30 cellular contexts compared by ENCODE assay signal in genomic region chr21:17527711-17528110, GRCh38. TPM values are rescaled to one million over a fixed set of nuclear protein-coding genes. Genes with fewer than 3 reads are reported as not detected.
A peak's percentile ranks its signal among the peaks of the same experiment; 100 is the strongest.
DNase-seq lines count a peak whose midpoint lies in the region; ATAC-seq and TF ChIP-seq lines count a peak whose summit lies in the region.
"Had no signal": no experiment of that assay in that cellular context is flagged by ENCODE, and none has a peak within 500 bp of the region (broad histone marks: within the 10 kb centered on the region; RNA-seq: fewer than 3 reads in every experiment).

No MANE protein-coding gene starts in this region.

- H3K36me3 ChIP-seq in SJSA1: no peaks in the 10 kb centered on the region
- H3K36me3 ChIP-seq in endodermal cell (ENCODE audit: control insufficient read depth, insufficient read depth, low read length): peaks cover 6% of the 10 kb centered on the region
- peaks cover 7% of the 10 kb centered on the region for H3K36me3 ChIP-seq in neural cell (ENCODE audit: insufficient read depth, low read length)
- H3K36me3 ChIP-seq: ascending aorta, BE2C, heart left ventricle, neutrophil, tibial nerve had no signal

- H3K79me2 ChIP-seq in neural cell (replicated peaks; ENCODE audit: insufficient read depth, low read length): peaks cover 86% of the 10 kb centered on the region

- TF ChIP-seq RAD21 in neural cell (conservative IDR thresholded peaks at IDR 0.05): no peak

- no peak for TF ChIP-seq EP300 in neural cell (conservative IDR thresholded peaks at IDR 0.05; ENCODE audit: poor library complexity, severe bottlenecking)

- peak overlapping the region; percentile 17 for H3K4me3 Mint-ChIP-seq in Calu3 (ENCODE audit: low read depth, unreplicated experiment)
- H3K4me3 Mint-ChIP-seq in endodermal cell: no peak overlapping the region
- no peak overlapping the region for H3K4me3 Mint-ChIP-seq in activated T-cell treated with anti-CD3 and anti-CD28 coated beads, Interleukin-2, amount 50 U/mL, for 72 hours
- no peak overlapping the region for H3K4me3 Mint-ChIP-seq in stimulated activated memory B cell treated with anti-CD40 and anti-IgM and Interleukin-4, amounts not matched to agents 10 μg/mL and 1 μg/mL and 100 μg/mL, for 72 hours
- H3K4me3 Mint-ChIP-seq: activated CD4-positive, alpha-beta T cell treated with anti-CD3 and anti-CD28 coated beads for 36 hours; activated CD8-positive, alpha-beta T cell treated with anti-CD3 and anti-CD28 coated beads, Interleukin-2, amount 10 ng/mL, durations not matched to agents 7 days and 5 days; activated naive CD8-positive, alpha-beta T cell treated with anti-CD3 and anti-CD28 coated beads for 36 hours; memory B cell; stimulated activated naive CD8-positive, alpha-beta T cell treated with anti-CD3 and anti-CD28 coated beads, Interleukin-15, Interleukin-2, amounts not matched to agents 100 ng/mL and 50 ng/mL, for 24 hours had no signal

- no peak for TF ChIP-seq CTCF in Calu3 (IDR thresholded peaks at IDR 0.05; ENCODE audit: unreplicated experiment)
- TF ChIP-seq CTCF in endodermal cell (conservative IDR thresholded peaks at IDR 0.05): no peak
- no peak for TF ChIP-seq CTCF in neural cell (IDR thresholded peaks at IDR 0.05; ENCODE audit: poor library complexity, severe bottlenecking)

- no peak for ATAC-seq in activated T-cell treated with anti-CD3 and anti-CD28 coated beads, Interleukin-2, amount 50 U/mL, for 72 hours (replicated peaks in 1 of 2)
- no peak for ATAC-seq in stimulated activated memory B cell treated with anti-CD40 and anti-IgM and Interleukin-4, amounts not matched to agents 10 μg/mL and 1 μg/mL and 100 μg/mL, for 72 hours
- no peak for ATAC-seq in GM18868 (IDR thresholded peaks at IDR 0.05; ENCODE audit: unreplicated experiment)
- ATAC-seq: activated CD4-positive, alpha-beta T cell treated with anti-CD3 and anti-CD28 coated beads for 36 hours; activated CD8-positive, alpha-beta T cell treated with anti-CD3 and anti-CD28 coated beads, Interleukin-2, amount 10 ng/mL, durations not matched to agents 7 days and 5 days had no signal

- H3K9me3 Mint-ChIP-seq in Calu3 (ENCODE audit: low read depth, unreplicated experiment): no peaks in the 10 kb centered on the region
- H3K9me3 Mint-ChIP-seq in endodermal cell: no peaks in the 10 kb centered on the region
- no peaks in the 10 kb centered on the region for H3K9me3 Mint-ChIP-seq in activated T-cell treated with anti-CD3 and anti-CD28 coated beads, Interleukin-2, amount 50 U/mL, for 72 hours
- H3K9me3 Mint-ChIP-seq in stimulated activated memory B cell treated with anti-CD40 and anti-IgM and Interleukin-4, amounts not matched to agents 10 μg/mL and 1 μg/mL and 100 μg/mL, for 72 hours: no peaks in the 10 kb centered on the region
- H3K9me3 Mint-ChIP-seq: activated naive CD8-positive, alpha-beta T cell treated with anti-CD3 and anti-CD28 coated beads for 36 hours; memory B cell; stimulated activated naive CD8-positive, alpha-beta T cell treated with anti-CD3 and anti-CD28 coated beads, Interleukin-15, Interleukin-2, amounts not matched to agents 100 ng/mL and 50 ng/mL, for 24 hours had no signal

- H3F3A ChIP-seq in neural cell (ENCODE audit: insufficient read depth, low read length, poor library complexity, severe bottlenecking): no peaks in the 10 kb centered on the region

- no peak overlapping the region for H3K4me2 ChIP-seq in neural cell (ENCODE audit: low read length)

- 84% methylated on average over 5 of the region's 5 CpGs; no CpG with 5 or more reads in 1 of the 2 experiments for WGBS in endodermal cell (ENCODE audit: insufficient coverage in 1 of 2, insufficient read length in 1 of 2), 2 experiments

- BruUV-seq in Calu3 (replicated peaks; lab: Mats Ljungman, UMichigan): no TSS peak

- H3K4me1 Mint-ChIP-seq in Calu3 (ENCODE audit: low read depth, unreplicated experiment) (peaks cover 36% of the 10 kb centered on the region), endodermal cell (peaks cover 30% of the 10 kb centered on the region)
- no peaks in the 10 kb centered on the region for H3K4me1 Mint-ChIP-seq in activated T-cell treated with anti-CD3 and anti-CD28 coated beads, Interleukin-2, amount 50 U/mL, for 72 hours (ENCODE audit: low read depth)
- no peaks in the 10 kb centered on the region for H3K4me1 Mint-ChIP-seq in stimulated activated memory B cell treated with anti-CD40 and anti-IgM and Interleukin-4, amounts not matched to agents 10 μg/mL and 1 μg/mL and 100 μg/mL, for 72 hours
- H3K4me1 Mint-ChIP-seq: activated CD4-positive, alpha-beta T cell treated with anti-CD3 and anti-CD28 coated beads for 36 hours; activated naive CD8-positive, alpha-beta T cell treated with anti-CD3 and anti-CD28 coated beads for 36 hours; memory B cell had no signal

- no peaks in the 10 kb centered on the region for H3K9me2 ChIP-seq in neural cell (ENCODE audit: insufficient read depth, low read length)

- H3K27me3 ChIP-seq in SJSA1 (replicated peaks) (no peaks in the 10 kb centered on the region; the same call in 1 of the 2 replicates), endodermal cell (ENCODE audit: control insufficient read depth, insufficient read depth, low read length, poor library complexity, severe bottlenecking) (no peaks in the 10 kb centered on the region), neural cell (ENCODE audit: insufficient read depth, low read depth, low read length) (no peaks in the 10 kb centered on the region)
- H3K27me3 ChIP-seq: ascending aorta, BE2C, heart left ventricle, tibial nerve had no signal

- peaks cover 4% of the 10 kb centered on the region for H4K20me1 ChIP-seq in neural cell (ENCODE audit: insufficient read depth)

- H3K27me3 Mint-ChIP-seq in Calu3 (ENCODE audit: unreplicated experiment): no peaks in the 10 kb centered on the region
- no peaks in the 10 kb centered on the region for H3K27me3 Mint-ChIP-seq in endodermal cell (ENCODE audit: insufficient read depth)
- H3K27me3 Mint-ChIP-seq in activated T-cell treated with anti-CD3 and anti-CD28 coated beads, Interleukin-2, amount 50 U/mL, for 72 hours (ENCODE audit: low read depth): no peaks in the 10 kb centered on the region
- no peaks in the 10 kb centered on the region for H3K27me3 Mint-ChIP-seq in stimulated activated memory B cell treated with anti-CD40 and anti-IgM and Interleukin-4, amounts not matched to agents 10 μg/mL and 1 μg/mL and 100 μg/mL, for 72 hours
- H3K27me3 Mint-ChIP-seq: activated naive CD8-positive, alpha-beta T cell treated with anti-CD3 and anti-CD28 coated beads for 36 hours; progenitor cell of endocrine pancreas; stimulated activated naive CD8-positive, alpha-beta T cell treated with anti-CD3 and anti-CD28 coated beads, Interleukin-15, Interleukin-2, amounts not matched to agents 100 ng/mL and 50 ng/mL, for 24 hours had no signal

- H3K4me1 ChIP-seq in SJSA1 (replicated peaks): peaks cover 15% of the 10 kb centered on the region
- no peaks in the 10 kb centered on the region for H3K4me1 ChIP-seq in endodermal cell (ENCODE audit: control insufficient read depth, insufficient read depth, low read length)
- H3K4me1 ChIP-seq: ascending aorta, BE2C, tibial nerve had no signal

- peak overlapping the region; percentile 7; the same call in 1 of the 2 replicates for H3K27ac ChIP-seq in SJSA1
- no peak overlapping the region for H3K27ac ChIP-seq in endodermal cell (ENCODE audit: low read depth, low read length)
- peak overlapping the region; percentile 84 for H3K27ac ChIP-seq in neural cell (ENCODE audit: low read length)
- H3K27ac ChIP-seq: ascending aorta, neutrophil, tibial nerve had no signal

- intact Hi-C loops in Calu3 (cut with micrococcal nuclease; ENCODE audit: unreplicated experiment): loop anchor here (2.0 kb wide), 1 partner anchor 15 kb away; the partner anchor contains the start of gene CXADR

- CTCF ChIA-PET in Calu3 (lab: Charles Lee): interaction anchor here (0.6 to 2.1 kb wide), 6 partner anchors 9 to 1574 kb away, joined by 3 to 6 read pairs (median 4); no protein-coding TSS in a partner anchor

- H3K27ac Mint-ChIP-seq in Calu3 (ENCODE audit: unreplicated experiment): peak overlapping the region; percentile 87
- peak overlapping the region; percentile 71 for H3K27ac Mint-ChIP-seq in endodermal cell
- no peak overlapping the region for H3K27ac Mint-ChIP-seq in activated T-cell treated with anti-CD3 and anti-CD28 coated beads, Interleukin-2, amount 50 U/mL, for 72 hours
- H3K27ac Mint-ChIP-seq in stimulated activated memory B cell treated with anti-CD40 and anti-IgM and Interleukin-4, amounts not matched to agents 10 μg/mL and 1 μg/mL and 100 μg/mL, for 72 hours: no peak overlapping the region
- H3K27ac Mint-ChIP-seq: activated CD4-positive, alpha-beta T cell treated with anti-CD3 and anti-CD28 coated beads for 36 hours; activated CD8-positive, alpha-beta T cell treated with anti-CD3 and anti-CD28 coated beads, Interleukin-2, amount 10 ng/mL, durations not matched to agents 7 days and 5 days; activated naive CD8-positive, alpha-beta T cell treated with anti-CD3 and anti-CD28 coated beads for 36 hours; memory B cell; stimulated activated naive CD8-positive, alpha-beta T cell treated with anti-CD3 and anti-CD28 coated beads, Interleukin-15, Interleukin-2, amounts not matched to agents 100 ng/mL and 50 ng/mL, for 24 hours had no signal

- H3K9me3 ChIP-seq in SJSA1 (replicated peaks) (no peaks in the 10 kb centered on the region), endodermal cell (ENCODE audit: control insufficient read depth, low read length) (no peaks in the 10 kb centered on the region), neural cell (ENCODE audit: low read length) (no peaks in the 10 kb centered on the region)
- H3K9me3 ChIP-seq: ascending aorta, BE2C, heart left ventricle, neutrophil, tibial nerve had no signal

- H3K36me3 Mint-ChIP-seq in Calu3 (ENCODE audit: insufficient read depth, unreplicated experiment): peaks cover 7% of the 10 kb centered on the region
- peaks cover 15% of the 10 kb centered on the region for H3K36me3 Mint-ChIP-seq in endodermal cell (ENCODE audit: low read depth)
- no peaks in the 10 kb centered on the region for H3K36me3 Mint-ChIP-seq in activated T-cell treated with anti-CD3 and anti-CD28 coated beads, Interleukin-2, amount 50 U/mL, for 72 hours (ENCODE audit: insufficient read depth in 2 of 2)
- H3K36me3 Mint-ChIP-seq in stimulated activated memory B cell treated with anti-CD40 and anti-IgM and Interleukin-4, amounts not matched to agents 10 μg/mL and 1 μg/mL and 100 μg/mL, for 72 hours: no peaks in the 10 kb centered on the region
- H3K36me3 Mint-ChIP-seq: activated naive CD8-positive, alpha-beta T cell treated with anti-CD3 and anti-CD28 coated beads for 36 hours; memory B cell had no signal

- H3K9ac ChIP-seq in endodermal cell (ENCODE audit: extremely low read depth, low read length, poor library complexity, severe bottlenecking) (no peak overlapping the region), neural cell (ENCODE audit: low read length) (peak overlapping the region; percentile 43)

- H3K4me3 ChIP-seq in SJSA1 (no peak overlapping the region), endodermal cell (ENCODE audit: low read length) (no peak overlapping the region), neural cell (ENCODE audit: low read length) (no peak overlapping the region)
- H3K4me3 ChIP-seq: ascending aorta, heart left ventricle, tibial nerve had no signal

- DNase-seq in Calu3: no peak
- DNase-seq in SJSA1 (ENCODE audit: low read depth in 1 of 2, low spot score in 2 of 2): no peak
- no peak for DNase-seq in endodermal cell
- DNase-seq in activated T-cell treated with anti-CD3 and anti-CD28 coated beads, Interleukin-2, amount 50 U/mL, for 72 hours: no peak
- no peak for DNase-seq in kidney tubule cell (ENCODE audit: low spot score)
- DNase-seq: ACHN; activated CD4-positive, alpha-beta T cell treated with anti-CD3 and anti-CD28 coated beads for 36 hours; activated CD8-positive, alpha-beta T cell treated with anti-CD3 and anti-CD28 coated beads, Interleukin-2, amount 10 ng/mL, durations not matched to agents 7 days and 5 days; activated naive CD8-positive, alpha-beta T cell treated with anti-CD3 and anti-CD28 coated beads for 36 hours; BE2C; cerebellar nuclear complex; DMS79 treated with DMSO at 0.1 percent for 48 hours; erythroblast; heart left ventricle; Karpas-422; left cardiac atrium; NCI-H1436 treated with DMSO at 0.1 percent for 48 hours; NCI-H345; NCI-H774; T-helper 2 cell had no signal

- no peak overlapping the region for H2AFZ ChIP-seq in neural cell (ENCODE audit: low read depth, low read length)

RNA-seq across cellular contexts. Expression of gene CXADR, which starts 14.9 kb away (rescaled TPM):
- total RNA-seq in Calu3 (2022) (51.7 and 55.1 TPM in 2 replicates), endodermal cell (10 to 100 TPM; 60.5 to 84.3 TPM)
- 0.08 TPM in 1 of 2 replicates, not detected in the other for total RNA-seq in SJSA1 (2014; rRNA removed; shearing (Covaris generic))
- 77.2 TPM for polyA plus RNA-seq in endodermal cell (2013, experiment 1 of 2)
- 70.4 TPM for polyA plus RNA-seq in endodermal cell (2013, experiment 2 of 2)
- 174 and 175 TPM in 2 replicates for polyA plus RNA-seq in neural cell
- polyA minus RNA-seq in neural cell: 483 and 528 TPM in 2 replicates
- under 1 TPM; 0.23 to 0.48 TPM for total RNA-seq in activated T-cell treated with anti-CD3 and anti-CD28 coated beads, Interleukin-2, amount 50 U/mL, for 72 hours
- total RNA-seq: myocyte had no signal

Comparison
In these comparisons a context has a peak if more than half of its experiments do, and no peak if none do; other contexts are left out.
1. H3K27ac Mint-ChIP-seq: peak in Calu3 (single experiment) and endodermal cell (single experiment); none in activated T-cell treated with anti-CD3 and anti-CD28 coated beads, Interleukin-2, amount 50 U/mL, for 72 hours (single experiment) and stimulated activated memory B cell treated with anti-CD40 and anti-IgM and Interleukin-4, amounts not matched to agents 10 μg/mL and 1 μg/mL and 100 μg/mL, for 72 hours (single experiment).
2. RNA of gene CXADR, which starts 14.9 kb away (total RNA-seq): 60.5 to 84.3 TPM in endodermal cell and 51.7 to 55.1 TPM in Calu3; 0.23 to 0.48 TPM in activated T-cell treated with anti-CD3 and anti-CD28 coated beads, Interleukin-2, amount 50 U/mL, for 72 hours and 0.08 TPM in SJSA1; every median in the first group is over 10 times any median in the second.